ENCODE assay signal across 8 cellular contexts in the genomic region with DNA sequence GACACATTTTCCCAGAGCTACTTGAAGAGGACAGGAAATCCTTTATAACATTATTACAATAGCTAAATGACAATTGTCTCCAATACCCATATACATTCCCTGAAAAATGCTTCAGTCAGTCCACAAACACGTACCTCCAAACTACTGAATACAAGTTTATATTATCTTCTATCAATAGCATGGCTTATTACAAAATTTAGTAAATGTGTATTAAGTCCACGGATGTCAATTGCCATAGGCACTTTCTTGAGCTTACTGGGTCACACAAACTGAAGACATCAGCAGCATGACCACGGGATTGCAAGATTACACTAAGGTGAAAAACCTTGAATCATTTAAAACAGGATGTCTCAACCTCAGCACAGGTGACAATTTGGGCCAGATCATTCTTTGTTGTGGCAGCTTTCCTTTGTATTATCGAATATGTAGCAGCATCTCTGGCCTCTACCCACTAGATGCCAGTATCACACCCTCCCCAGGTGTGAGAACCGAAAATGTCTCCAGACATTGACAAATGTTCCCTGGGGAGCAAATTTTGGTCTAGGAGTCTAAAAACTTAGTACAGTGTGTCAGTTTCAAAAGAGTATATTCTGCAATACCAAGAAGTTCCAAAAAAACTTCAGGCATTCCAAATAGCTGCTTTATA. TPM values are rescaled to one million over a fixed set of nuclear protein-coding genes. Genes with fewer than 3 reads are reported as not detected.
DNase-seq lines count a peak whose midpoint lies in the region; ATAC-seq and TF ChIP-seq lines count a peak whose summit lies in the region.

No MANE protein-coding gene starts in this region.

- TF ChIP-seq CTCF in HCT116 (IDR thresholded peaks at IDR 0.05 in 2 of 3, conservative IDR thresholded peaks at IDR 0.05 in 1 of 3; ENCODE audit: borderline replicate concordance in 1 of 3, insufficient read depth in 1 of 3, low read depth in 2 of 3, low read length in 2 of 3): peak; percentile 31 to 53 (median 35); a peak in 4 of 6 replicates

- peak overlapping the region; percentile 71; the same call in 1 of the 2 replicates for H3K27ac ChIP-seq in HCT116 (ENCODE audit: low read depth, low read length)

- no peak for TF ChIP-seq POLR2A in HCT116 (IDR thresholded peaks at IDR 0.05; ENCODE audit: borderline replicate concordance, extremely low read depth, insufficient read depth, insufficient read length)

- H3K9ac ChIP-seq in HCT116 (ENCODE audit: low read length): peak overlapping the region; percentile 68

- peak overlapping the region; percentile 75 for H3K4me2 ChIP-seq in HCT116 (ENCODE audit: low read length)

- RAD21 ChIA-PET in HCT116 (lab: Charles Lee; ENCODE audit: low non-redundant PET in 1 of 2, low total read pairs in 2 of 2, uncharacterized antibody in 2 of 2, unreplicated experiment in 2 of 2): interaction anchor here in 1 of 2 experiments (1.3 kb wide), 1 partner anchor 47 kb away, joined by 9 read pairs; a partner anchor contains a TSS

- TSS peak; percentile 42 for BruUV-seq in HCT116 (replicated peaks; lab: Mats Ljungman, UMichigan)

- 0 out of 4 replicates have a peak, but pooled peaks cover 0 to 2% of the 10 kb centered on the region in 2 experiments for H3K36me3 ChIP-seq in HCT116 (ENCODE audit: control insufficient read depth in 1 of 2, insufficient read depth in 2 of 2, low read length in 2 of 2)

- POLR2A ChIA-PET in HCT116 (lab: Charles Lee): interaction anchor here (1.3 kb wide), 1 partner anchor 47 kb away, joined by 9 read pairs; a partner anchor contains a TSS

- no peak for ATAC-seq in HCT116

- DNase-seq in NCI-H1092 treated with DMSO at 0.1 percent for 48 hours (lab: John Stamatoyannopoulos, UW) (peak; percentile 59), NCI-H1092 (lab: John Stamatoyannopoulos, UW) (no peak), HCT116 (ENCODE audit: low read depth, low spot score) (peak; percentile 12), NCI-H1105 treated with DMSO at 0.1 percent for 48 hours (lab: John Stamatoyannopoulos, UW) (peak; percentile 59), activated T-helper 1 cell treated with Interleukin-2 at 50 U/mL for 16 hours (ENCODE audit: low read depth) (peak; percentile 13), NCI-H1694 (lab: John Stamatoyannopoulos, UW) (no peak)
- peak; percentile 13 for DNase-seq in stimulated activated CD8-positive, alpha-beta memory T cell treated with anti-CD3 and anti-CD28 coated beads, Interleukin-12 subunit alpha, Interleukin-12 subunit beta, amount 100 ng/mL, for 1 hour (ENCODE audit: low read depth)

- H2AFZ ChIP-seq in HCT116 (ENCODE audit: low read depth, low read length, poor library complexity, severe bottlenecking): no peak overlapping the region

- no peaks in the 10 kb centered on the region for H3K9me2 ChIP-seq in HCT116 (ENCODE audit: insufficient read depth)

- H3K4me1 ChIP-seq in HCT116 (ENCODE audit: control insufficient read depth in 1 of 2, insufficient read depth in 2 of 2, low read length in 2 of 2): peaks cover 10 to 17% of the 10 kb centered on the region in 2 experiments

- peak; percentile 58 for TF ChIP-seq RAD21 in HCT116 (IDR thresholded peaks at IDR 0.05; ENCODE audit: low read depth)

- H4K20me1 ChIP-seq in HCT116 (ENCODE audit: insufficient read depth): peaks cover 17% of the 10 kb centered on the region; the same call in 1 of the 2 replicates

- CTCF ChIA-PET in HCT116 (lab: Charles Lee): interaction anchor here (1.3 to 2.3 kb wide), 2 partner anchors 47 to 95 kb away, joined by 4 to 12 read pairs; a partner anchor contains a TSS

- intact Hi-C loops in HCT116 (cut with micrococcal nuclease): loop anchor here (10.0 kb wide), 3 partner anchors 142 to 452 kb away; no protein-coding TSS in a partner anchor

- H3K4me3 ChIP-seq in HCT116 (replicated peaks in 1 of 2; ENCODE audit: low read depth in 1 of 2, low read length in 2 of 2) (peak overlapping the region; percentile 67 to 81), iPS-11a (ENCODE audit: low read depth, low read length) (peak overlapping the region; percentile 65)

- H3K79me2 ChIP-seq in HCT116 (ENCODE audit: insufficient read depth, low read length): peaks cover 59% of the 10 kb centered on the region

- no peaks in the 10 kb centered on the region for H3K27me3 ChIP-seq in HCT116 (ENCODE audit: insufficient read depth, low read length)

- no peaks in the 10 kb centered on the region for H3K9me3 ChIP-seq in HCT116 (ENCODE audit: control insufficient read depth in 1 of 2, insufficient read depth in 1 of 2, low read depth in 1 of 2, low read length in 2 of 2)

TF ChIP-seq in HCT116, 20 proteins besides CTCF, POLR2A, EP300 and RAD21:
- TF ChIP-seq JUND (IDR thresholded peaks at IDR 0.05): no peak
- no peak for TF ChIP-seq ZFX (IDR thresholded peaks at IDR 0.05)
- no peak for TF ChIP-seq POLR2AphosphoS5 (IDR thresholded peaks at IDR 0.05; ENCODE audit: low read depth, low read length)
- TF ChIP-seq, protein P1, sequence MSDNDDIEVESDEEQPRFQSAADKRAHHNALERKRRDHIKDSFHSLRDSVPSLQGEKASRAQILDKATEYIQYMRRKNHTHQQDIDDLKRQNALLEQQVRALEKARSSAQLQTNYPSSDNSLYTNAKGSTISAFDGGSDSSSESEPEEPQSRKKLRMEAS (IDR thresholded peaks at IDR 0.05): no peak
TF ChIP-seq in HCT116: peak in this region for 0.

RNA-seq across cellular contexts. Expression of a gene that starts 1.4 kb away (rescaled TPM):
- total RNA-seq in HCT116 (2021; ENCODE audit: unreplicated experiment): 79.1 TPM
- 29.1 and 52.5 TPM in 2 replicates for polyA plus RNA-seq in HCT116 (2012)

RNA-seq across cellular contexts. Expression of a gene that starts 46.3 kb away (rescaled TPM):
- total RNA-seq in HCT116 (2021; ENCODE audit: unreplicated experiment): 20.6 TPM
- polyA plus RNA-seq in HCT116 (2012): 7.4 and 8.9 TPM in 2 replicates

Comparison
In these comparisons a context has a peak if more than half of its experiments do, and no peak if none do; other contexts are left out.
1. DNase-seq: peak in NCI-H1092 treated with DMSO at 0.1 percent for 48 hours (single experiment), HCT116 (single experiment), NCI-H1105 treated with DMSO at 0.1 percent for 48 hours (single experiment), activated T-helper 1 cell treated with Interleukin-2 at 50 U/mL for 16 hours (single experiment) and stimulated activated CD8-positive, alpha-beta memory T cell treated with anti-CD3 and anti-CD28 coated beads, Interleukin-12 subunit alpha, Interleukin-12 subunit beta, amount 100 ng/mL, for 1 hour (single experiment); none in NCI-H1092 (single experiment) and NCI-H1694 (single experiment).